ENCODE assay signal across 27 cellular contexts in genomic region chr17:61702450-61702849, GRCh38.
"Had no signal": no experiment of that assay in that cellular context is flagged by ENCODE, and none has a peak within 500 bp of the region (broad histone marks: within the 10 kb centered on the region; RNA-seq: fewer than 3 reads in every experiment).

No MANE protein-coding gene starts in this region.

- H3K4me1 ChIP-seq: neural progenitor cell, parathyroid adenoma, psoas muscle, right lobe of liver, sigmoid colon, stomach, thyroid gland, tibial nerve, upper lobe of left lung, vagina had no signal

- H3K27me3 Mint-ChIP-seq: progenitor cell of endocrine pancreas; stimulated activated naive B cell treated with anti-CD40 and anti-IgM and Interleukin-4, amounts not matched to agents 10 μg/mL and 1 μg/mL and 100 μg/mL, for 72 hours had no signal

- H3K27ac ChIP-seq: neural progenitor cell, ovary, parathyroid adenoma, psoas muscle, right lobe of liver, sigmoid colon, stomach, thoracic aorta, thyroid gland, tibial nerve, upper lobe of left lung, vagina had no signal

- H3K27ac Mint-ChIP-seq: nephron; neural progenitor cell; progenitor cell of endocrine pancreas; stimulated activated effector memory CD8-positive, alpha-beta T cell treated with anti-CD3 and anti-CD28 coated beads, Interleukin-12 subunit alpha, Interleukin-12 subunit beta, amount 100 ng/mL, for 72 hours; stimulated activated naive B cell treated with anti-CD40 and anti-IgM and Interleukin-4, amounts not matched to agents 10 μg/mL and 1 μg/mL and 100 μg/mL, for 72 hours; stimulated activated naive CD8-positive, alpha-beta T cell treated with anti-CD3 and anti-CD28 coated beads, Interleukin-15, Interleukin-2, amounts not matched to agents 100 ng/mL and 50 ng/mL, for 24 hours had no signal

- FAIRE-seq: small intestine, urothelium cell line had no signal

- ATAC-seq: psoas muscle; right cardiac atrium; right lobe of liver; stimulated activated effector memory CD8-positive, alpha-beta T cell treated with anti-CD3 and anti-CD28 coated beads, Interleukin-12 subunit alpha, Interleukin-12 subunit beta, amount 100 ng/mL, for 72 hours; stimulated activated naive B cell treated with anti-CD40 and anti-IgM and Interleukin-4, amounts not matched to agents 10 μg/mL and 1 μg/mL and 100 μg/mL, for 72 hours had no signal

- H3K79me2 ChIP-seq: parathyroid adenoma had no signal

- H3K36me3 ChIP-seq: ovary, right lobe of liver, sigmoid colon, stomach, thoracic aorta, thyroid gland, tibial nerve, upper lobe of left lung, vagina had no signal

- DNase-seq: occipital lobe; ovary; posterior cingulate gyrus; psoas muscle; right cardiac atrium; right lobe of liver; sigmoid colon; small intestine; stimulated activated CD4-positive, alpha-beta T cell treated with anti-CD3 and anti-CD28 coated beads, Interleukin-15, amount 100 ng/mL, for 24 hours; stimulated activated CD4-positive, alpha-beta T cell treated with anti-CD3 and anti-CD28 coated beads, Interleukin-2, amount 100 ng/mL, for 24 hours; stimulated activated CD4-positive, alpha-beta T cell treated with anti-CD3 and anti-CD28 coated beads, Interleukin-2, amount 100 ng/mL, for 48 hours; stimulated activated CD4-positive, alpha-beta T cell treated with anti-CD3 and anti-CD28 coated beads, Interleukin-4, amount 100 ng/mL, for 24 hours; stimulated activated naive B cell treated with anti-CD40 and anti-IgM and Interleukin-4, amounts not matched to agents 10 μg/mL and 1 μg/mL and 100 μg/mL, for 72 hours; stimulated activated naive CD4-positive, alpha-beta T cell treated with Interleukin-2 at 50 U/mL for 16 hours; stomach; thyroid gland; upper lobe of left lung had no signal

- H3K4me1 Mint-ChIP-seq: nephron; neural progenitor cell; stimulated activated effector memory CD8-positive, alpha-beta T cell treated with anti-CD3 and anti-CD28 coated beads, Interleukin-12 subunit alpha, Interleukin-12 subunit beta, amount 100 ng/mL, for 72 hours; stimulated activated naive B cell treated with anti-CD40 and anti-IgM and Interleukin-4, amounts not matched to agents 10 μg/mL and 1 μg/mL and 100 μg/mL, for 72 hours had no signal

- H3K36me3 Mint-ChIP-seq: stimulated activated effector memory CD8-positive, alpha-beta T cell treated with anti-CD3 and anti-CD28 coated beads, Interleukin-12 subunit alpha, Interleukin-12 subunit beta, amount 100 ng/mL, for 72 hours had no signal

- H3K9me3 ChIP-seq: thyroid gland had no signal

- H3K4me2 ChIP-seq: neural progenitor cell had no signal

- H2AFZ ChIP-seq: neural progenitor cell, parathyroid adenoma had no signal

- H3K9ac ChIP-seq: neural progenitor cell, parathyroid adenoma had no signal

- H3K27me3 ChIP-seq: neural progenitor cell, ovary, right lobe of liver, sigmoid colon, stomach, thyroid gland, tibial nerve, upper lobe of left lung, vagina had no signal

- H3K4me3 ChIP-seq: neural progenitor cell, ovary, psoas muscle, right lobe of liver, sigmoid colon, stomach, thoracic aorta, thyroid gland, tibial nerve, upper lobe of left lung, vagina had no signal

- H3K4me3 Mint-ChIP-seq: nephron; neural progenitor cell; stimulated activated effector memory CD8-positive, alpha-beta T cell treated with anti-CD3 and anti-CD28 coated beads, Interleukin-12 subunit alpha, Interleukin-12 subunit beta, amount 100 ng/mL, for 72 hours; stimulated activated naive B cell treated with anti-CD40 and anti-IgM and Interleukin-4, amounts not matched to agents 10 μg/mL and 1 μg/mL and 100 μg/mL, for 72 hours; stimulated activated naive CD8-positive, alpha-beta T cell treated with anti-CD3 and anti-CD28 coated beads, Interleukin-15, Interleukin-2, amounts not matched to agents 100 ng/mL and 50 ng/mL, for 24 hours had no signal
